10 cellular contexts compared by ENCODE assay signal in genomic region chr22:40535642-40536041, GRCh38.
DNase-seq lines count a peak whose midpoint lies in the region; ATAC-seq and TF ChIP-seq lines count a peak whose summit lies in the region.
"Had no signal": no experiment of that assay in that cellular context is flagged by ENCODE, and none has a peak within 500 bp of the region (broad histone marks: within the 10 kb centered on the region; RNA-seq: fewer than 3 reads in every experiment).

No MANE protein-coding gene starts in this region.

- no peak overlapping the region for H3K9ac ChIP-seq in SU-DHL-6 (ENCODE audit: low read length)

- H3K79me2 ChIP-seq in SU-DHL-6 (ENCODE audit: insufficient read depth, low read length): peaks cover 56% of the 10 kb centered on the region

- H3K4me1 ChIP-seq in effector memory CD4-positive, alpha-beta T cell (ENCODE audit: control insufficient read depth, insufficient read depth, low read length, poor library complexity, severe bottlenecking): peaks cover 20% of the 10 kb centered on the region

- peaks cover 2% of the 10 kb centered on the region for H3K36me3 Mint-ChIP-seq in T-helper 2 cell treated with Interferon-gamma antibody and Interleukin-4, amounts not matched to agents 5 μg/mL and 100 μg/mL, for 36 hours (ENCODE audit: low read depth)

- peak overlapping the region; percentile 84; the same call in 1 of the 2 replicates for H3K27ac ChIP-seq in SU-DHL-6 (ENCODE audit: low read depth, low read length)
- peak overlapping the region; percentile 11 for H3K27ac ChIP-seq in effector memory CD4-positive, alpha-beta T cell (ENCODE audit: insufficient read depth, low read length, poor library complexity, severe bottlenecking)

- intact Hi-C loops in posterior cingulate gyrus (cut with DNase I): no loop called here

- H4K20me1 ChIP-seq in SU-DHL-6 (ENCODE audit: low read depth, low read length): no peaks in the 10 kb centered on the region

- no peak overlapping the region for H2AFZ ChIP-seq in SU-DHL-6 (ENCODE audit: low read depth, low read length, severe bottlenecking)

- no peaks in the 10 kb centered on the region for H3K9me3 Mint-ChIP-seq in T-helper 2 cell treated with Interferon-gamma antibody and Interleukin-4, amounts not matched to agents 5 μg/mL and 100 μg/mL, for 36 hours
- H3K9me3 Mint-ChIP-seq in stimulated activated naive CD8-positive, alpha-beta T cell treated with anti-CD3 and anti-CD28 coated beads, Interleukin-15, amount 100 ng/mL, for 72 hours: no peaks in the 10 kb centered on the region

- H3K9me2 ChIP-seq in SU-DHL-6 (replicated peaks; ENCODE audit: insufficient read depth, low read length): no peaks in the 10 kb centered on the region

- H3K27me3 Mint-ChIP-seq in T-helper 2 cell treated with Interferon-gamma antibody and Interleukin-4, amounts not matched to agents 5 μg/mL and 100 μg/mL, for 36 hours (ENCODE audit: low read depth): no peaks in the 10 kb centered on the region
- no peaks in the 10 kb centered on the region for H3K27me3 Mint-ChIP-seq in stimulated activated naive CD8-positive, alpha-beta T cell treated with anti-CD3 and anti-CD28 coated beads, Interleukin-15, amount 100 ng/mL, for 72 hours

- peak overlapping the region; percentile 81 for H3K27ac Mint-ChIP-seq in T-helper 2 cell treated with Interferon-gamma antibody and Interleukin-4, amounts not matched to agents 5 μg/mL and 100 μg/mL, for 36 hours
- peak overlapping the region; percentile 39 to 72 for H3K27ac Mint-ChIP-seq in stimulated activated naive CD8-positive, alpha-beta T cell treated with anti-CD3 and anti-CD28 coated beads, Interleukin-15, amount 100 ng/mL, for 72 hours

- H3K4me2 ChIP-seq in SU-DHL-6 (ENCODE audit: low read depth, low read length, poor library complexity, severe bottlenecking): no peak overlapping the region

- DNase-seq in T-helper 2 cell treated with Interferon-gamma antibody and Interleukin-4, amounts not matched to agents 5 μg/mL and 100 μg/mL, for 36 hours (ENCODE audit: low spot score): no peak
- DNase-seq in T-helper 2 cell: no peak
- no peak for DNase-seq in effector memory CD4-positive, alpha-beta T cell
- no peak for DNase-seq in stimulated activated naive CD8-positive, alpha-beta T cell treated with anti-CD3 and anti-CD28 coated beads, Interleukin-15, amount 100 ng/mL, for 72 hours
- no peak for DNase-seq in nucleus accumbens (lab: John Stamatoyannopoulos, UW)
- DNase-seq in posterior cingulate gyrus: no peak
- no peak for DNase-seq in NOMO-1 treated with dmso at 0.1 percent for 144 hours (lab: John Stamatoyannopoulos, UW; ENCODE audit: unreplicated experiment)
- DNase-seq: activated CD4-positive, CD25-positive, alpha-beta regulatory T cell treated with anti-CD3 and anti-CD28 coated beads, Interleukin-2, amount 50 U/mL, for 72 hours; NCI-H1417 had no signal

- H3K4me1 Mint-ChIP-seq in T-helper 2 cell treated with Interferon-gamma antibody and Interleukin-4, amounts not matched to agents 5 μg/mL and 100 μg/mL, for 36 hours (ENCODE audit: low read depth): peaks cover 49% of the 10 kb centered on the region
- H3K4me1 Mint-ChIP-seq in stimulated activated naive CD8-positive, alpha-beta T cell treated with anti-CD3 and anti-CD28 coated beads, Interleukin-15, amount 100 ng/mL, for 72 hours: peaks cover 50% of the 10 kb centered on the region

- no peaks in the 10 kb centered on the region for H3K27me3 ChIP-seq in SU-DHL-6 (ENCODE audit: low read length)
- no peaks in the 10 kb centered on the region for H3K27me3 ChIP-seq in effector memory CD4-positive, alpha-beta T cell (replicated peaks; ENCODE audit: control insufficient read depth, insufficient read depth, low read length, poor library complexity, severe bottlenecking)

- ATAC-seq in stimulated activated naive CD8-positive, alpha-beta T cell treated with anti-CD3 and anti-CD28 coated beads, Interleukin-15, amount 100 ng/mL, for 72 hours: no peak

- H3K4me3 Mint-ChIP-seq in T-helper 2 cell treated with Interferon-gamma antibody and Interleukin-4, amounts not matched to agents 5 μg/mL and 100 μg/mL, for 36 hours: peak overlapping the region; percentile 18
- H3K4me3 Mint-ChIP-seq in stimulated activated naive CD8-positive, alpha-beta T cell treated with anti-CD3 and anti-CD28 coated beads, Interleukin-15, amount 100 ng/mL, for 72 hours: no peak overlapping the region

- no peaks in the 10 kb centered on the region for H3K9me3 ChIP-seq in SU-DHL-6 (ENCODE audit: insufficient read depth, low read length)
- H3K9me3 ChIP-seq in effector memory CD4-positive, alpha-beta T cell (ENCODE audit: control insufficient read depth, low read length): no peaks in the 10 kb centered on the region

- peaks cover 25% of the 10 kb centered on the region for H3F3A ChIP-seq in SU-DHL-6 (ENCODE audit: insufficient read depth)

- no peak overlapping the region for H3K4me3 ChIP-seq in SU-DHL-6 (ENCODE audit: insufficient read depth, low read length, poor library complexity, severe bottlenecking)
- no peak overlapping the region for H3K4me3 ChIP-seq in effector memory CD4-positive, alpha-beta T cell (ENCODE audit: insufficient read depth, low read depth, low read length, poor library complexity, severe bottlenecking)

- no peaks in the 10 kb centered on the region; the same call in 1 of the 2 replicates for H3K36me3 ChIP-seq in SU-DHL-6 (ENCODE audit: low read length)
- H3K36me3 ChIP-seq in effector memory CD4-positive, alpha-beta T cell (ENCODE audit: control insufficient read depth, insufficient read depth, low read length): no peaks in the 10 kb centered on the region

- TF ChIP-seq CTCF in SU-DHL-6 (IDR thresholded peaks at IDR 0.05; ENCODE audit: insufficient read depth, low read length, poor library complexity, severe bottlenecking): no peak
